In the genomic region with DNA sequence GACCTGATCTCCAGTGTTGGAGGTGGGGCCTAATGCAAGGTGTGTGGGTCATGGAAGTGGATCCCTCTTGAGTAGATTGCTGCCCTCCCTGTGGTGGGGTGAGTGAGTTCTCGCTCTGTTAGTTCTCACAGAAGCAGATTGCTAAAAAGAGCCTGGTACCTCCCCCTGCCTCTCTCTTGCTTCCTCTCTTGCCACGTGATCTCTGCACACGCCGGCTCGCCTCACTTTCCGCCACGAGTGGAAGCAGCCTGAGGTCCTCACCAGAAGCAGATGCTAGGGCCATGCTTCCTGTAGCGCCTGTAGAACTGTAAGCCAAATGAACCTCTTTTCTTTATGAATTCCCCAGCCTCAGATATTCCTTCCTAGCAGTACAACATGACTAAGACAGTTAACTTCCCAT, we compare ENCODE assay signal across 18 cellular contexts.
DNase-seq lines count a peak whose midpoint lies in the region; ATAC-seq, FAIRE-seq and TF ChIP-seq lines count a peak whose summit lies in the region.
"Had no signal": no experiment of that assay in that cellular context is flagged by ENCODE, and none has a peak within 500 bp of the region (broad histone marks: within the 10 kb centered on the region; RNA-seq: fewer than 3 reads in every experiment).

No MANE protein-coding gene starts in this region.

- no peak overlapping the region for H3K4me3 ChIP-seq in NB4 (ENCODE audit: low read depth, low read length)
- no peak overlapping the region for H3K4me3 ChIP-seq in endothelial cell of umbilical vein (replicated peaks in 1 of 3; ENCODE audit: insufficient read depth in 1 of 3, low read depth in 1 of 3, low read length in 3 of 3)
- H3K4me3 ChIP-seq in rectal smooth muscle tissue (ENCODE audit: low read length): no peak overlapping the region

- H3K9me3 ChIP-seq in endothelial cell of umbilical vein (replicated peaks; ENCODE audit: control insufficient read depth, insufficient read depth, low read length): no peaks in the 10 kb centered on the region

- no TSS peak for BruUV-seq in endothelial cell of umbilical vein (replicated peaks; lab: Mats Ljungman, UMichigan)

- CTCF ChIA-PET in endothelial cell of umbilical vein (lab: Charles Lee): interaction anchor here (0.8 to 1.2 kb wide), 3 partner anchors 16 to 87 kb away, joined by 3 read pairs; no protein-coding TSS in a partner anchor

- no peak for ATAC-seq in GM21723 (IDR thresholded peaks at IDR 0.05; ENCODE audit: unreplicated experiment)
- ATAC-seq: CD8-positive, alpha-beta T cell had no signal

- dilution Hi-C loops in endothelial cell of umbilical vein (cut with MboI; ENCODE audit: extremely low pct_ligation_motif_present, low sequenced_read_pairs): no loop called here

- FAIRE-seq in GM12891 (lab: Jason Lieb, UNC) (peak; percentile 80), endothelial cell of umbilical vein (lab: Jason Lieb, UNC) (no peak)
- FAIRE-seq: islet of Langerhans had no signal

- no peak for TF ChIP-seq CTCF in NB4 (IDR thresholded peaks at IDR 0.05; ENCODE audit: low read depth, low read length)
- no peak for TF ChIP-seq CTCF in endothelial cell of umbilical vein (IDR thresholded peaks at IDR 0.05; ENCODE audit: extremely low read depth in 1 of 2, insufficient read depth in 1 of 2, low read depth in 1 of 2, low read length in 2 of 2)

- TF ChIP-seq POLR2A in GM12891 (IDR thresholded peaks at IDR 0.05; ENCODE audit: low read depth, low read length) (no peak), NB4 (IDR thresholded peaks at IDR 0.05; ENCODE audit: extremely low read depth, insufficient read length) (no peak), endothelial cell of umbilical vein (IDR thresholded peaks at IDR 0.05; ENCODE audit: low read depth, low read length) (no peak)

- H2AFZ ChIP-seq in endothelial cell of umbilical vein (ENCODE audit: low read depth, low read length): no peak overlapping the region

- peak overlapping the region; percentile 32 for H3K27ac ChIP-seq in endothelial cell of umbilical vein (ENCODE audit: insufficient read depth, low read depth, low read length)
- H3K27ac ChIP-seq in rectal smooth muscle tissue (ENCODE audit: low read depth, low read length): peak overlapping the region; percentile 48
- H3K27ac ChIP-seq: SK-N-MC had no signal

- H3K36me3 ChIP-seq in endothelial cell of umbilical vein (ENCODE audit: control insufficient read depth in 2 of 2, extremely low read depth in 1 of 2, insufficient read depth in 2 of 2, low read length in 2 of 2) (peaks cover 0 to 2% of the 10 kb centered on the region in 2 experiments), rectal smooth muscle tissue (ENCODE audit: control insufficient read depth, insufficient read depth, low read length) (no peaks in the 10 kb centered on the region)

- H4K20me1 ChIP-seq in endothelial cell of umbilical vein (replicated peaks; ENCODE audit: control insufficient read depth, extremely low read depth, insufficient read depth, low read length): no peaks in the 10 kb centered on the region

- H3K4me1 ChIP-seq in endothelial cell of umbilical vein (ENCODE audit: control insufficient read depth, extremely low read depth, insufficient read depth, low read length) (peaks cover 50% of the 10 kb centered on the region), rectal smooth muscle tissue (ENCODE audit: control insufficient read depth, insufficient read depth, low read length) (peaks cover 20% of the 10 kb centered on the region)

- intact Hi-C loops in endothelial cell of umbilical vein (cut with micrococcal nuclease): no loop called here

- peak overlapping the region; percentile 70 for H3K4me2 ChIP-seq in endothelial cell of umbilical vein (ENCODE audit: insufficient read depth, low read length)

- no peaks in the 10 kb centered on the region for H3K9me1 ChIP-seq in endothelial cell of umbilical vein (replicated peaks; ENCODE audit: control insufficient read depth, extremely low read depth, insufficient read depth, low read length)

- peaks cover 87% of the 10 kb centered on the region for H3K79me2 ChIP-seq in endothelial cell of umbilical vein (ENCODE audit: control insufficient read depth, insufficient read depth, low read length)

- POLR2A ChIA-PET in endothelial cell of umbilical vein (lab: Charles Lee): interaction anchor here (0.5 to 1.0 kb wide), 2 partner anchors 47 to 87 kb away, joined by 3 read pairs; no protein-coding TSS in a partner anchor

- DNase-seq in GM12891 (ENCODE audit: insufficient read length, low spot score) (no peak), NB4 (ENCODE audit: low read depth) (peak; percentile 35), endothelial cell of umbilical vein (ENCODE audit: low read depth, low spot score) (no peak), NCI-H2227 treated with DMSO at 0.1 percent for 48 hours (lab: John Stamatoyannopoulos, UW) (no peak), NCI-H1436 (lab: John Stamatoyannopoulos, UW) (no peak), GM19238 (ENCODE audit: insufficient read length, low spot score) (no peak)
- DNase-seq: activated CD8-positive, alpha-beta memory T cell treated with anti-CD3 and anti-CD28 coated beads for 24 hours; activated gamma-delta T cell; CD8-positive, alpha-beta T cell; GOT3; NCI-H1048; NCI-H2171; OCI-M1; stimulated activated CD4-positive, alpha-beta T cell treated with anti-CD3 and anti-CD28 coated beads, Interleukin-1b, Interleukin-23, amount 100 ng/mL, for 48 hours had no signal

- no peak overlapping the region for H3K9ac ChIP-seq in endothelial cell of umbilical vein (replicated peaks; ENCODE audit: extremely low read depth, insufficient read depth, low read length)
- H3K9ac ChIP-seq in rectal smooth muscle tissue (ENCODE audit: low read length): no peak overlapping the region

- H3K27me3 ChIP-seq in endothelial cell of umbilical vein (ENCODE audit: control insufficient read depth in 2 of 2, insufficient read depth in 2 of 2, low read length in 2 of 2): no peaks in the 10 kb centered on the region
- H3K27me3 ChIP-seq in rectal smooth muscle tissue (ENCODE audit: control insufficient read depth, insufficient read depth, low read length): no peaks in the 10 kb centered on the region

TF ChIP-seq in GM12891, 5 proteins besides CTCF, POLR2A, EP300 and RAD21:
- TF ChIP-seq POU2F2 (IDR thresholded peaks at IDR 0.05; ENCODE audit: low read depth, low read length): peak; percentile 50; the same call in 1 of the 2 replicates
- TF ChIP-seq SPI1 (IDR thresholded peaks at IDR 0.05; ENCODE audit: low read depth, low read length): peak; percentile 33; the same call in 1 of the 2 replicates
- no peak for TF ChIP-seq PAX5 (IDR thresholded peaks at IDR 0.05; ENCODE audit: insufficient read depth, low read length, severe bottlenecking)

TF ChIP-seq in endothelial cell of umbilical vein, 7 proteins besides CTCF, POLR2A, EP300 and RAD21:
- no peak for TF ChIP-seq EZH2 (IDR thresholded peaks at IDR 0.05; ENCODE audit: borderline replicate concordance, low read depth, low read length, severe bottlenecking)
- TF ChIP-seq JUN (IDR thresholded peaks at IDR 0.05; ENCODE audit: borderline replicate concordance, insufficient read depth, insufficient read length, low read depth): no peak
- TF ChIP-seq POLR2AphosphoS5 (IDR thresholded peaks at IDR 0.05; ENCODE audit: insufficient read depth, low read depth, low read length): no peak
- TF ChIP-seq FOS (IDR thresholded peaks at IDR 0.05; ENCODE audit: borderline replicate concordance, insufficient read depth, low read length): no peak
- TF ChIP-seq GATA2 (IDR thresholded peaks at IDR 0.05; ENCODE audit: insufficient read depth, insufficient read length, low read depth, low read length): no peak
- TF ChIP-seq, protein P1, sequence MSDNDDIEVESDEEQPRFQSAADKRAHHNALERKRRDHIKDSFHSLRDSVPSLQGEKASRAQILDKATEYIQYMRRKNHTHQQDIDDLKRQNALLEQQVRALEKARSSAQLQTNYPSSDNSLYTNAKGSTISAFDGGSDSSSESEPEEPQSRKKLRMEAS (IDR thresholded peaks at IDR 0.05; ENCODE audit: insufficient read depth, insufficient read length): no peak
- TF ChIP-seq MYC (IDR thresholded peaks at IDR 0.05; ENCODE audit: low read depth, low read length): no peak
